Comparison of ENCODE assay signal across 15 cellular contexts in genomic region chr2:168528469-168528868, GRCh38.
DNase-seq lines count a peak whose midpoint lies in the region; ATAC-seq, FAIRE-seq and TF ChIP-seq lines count a peak whose summit lies in the region.
"Had no signal": no experiment of that assay in that cellular context is flagged by ENCODE, and none has a peak within 500 bp of the region (broad histone marks: within the 10 kb centered on the region; RNA-seq: fewer than 3 reads in every experiment).

No MANE protein-coding gene starts in this region.

- peaks cover 4% of the 10 kb centered on the region for H3K9me3 Mint-ChIP-seq in natural killer cell treated with Interleukin-12 subunit alpha and Interleukin-12 subunit beta and Interleukin-15 and Interleukin-18, amount 100 ng/mL, for 72 hours
- H3K9me3 Mint-ChIP-seq in natural killer cell: no peaks in the 10 kb centered on the region
- H3K9me3 Mint-ChIP-seq in activated CD4-positive, alpha-beta T cell treated with anti-CD3 and anti-CD28 coated beads for 36 hours (ENCODE audit: low read depth): no peaks in the 10 kb centered on the region
- H3K9me3 Mint-ChIP-seq: activated naive CD4-positive, alpha-beta T cell treated with anti-CD3 and anti-CD28 coated beads for 36 hours; T-cell had no signal

- H3K4me3 ChIP-seq in mammary epithelial cell (replicated peaks in 1 of 3; ENCODE audit: insufficient read depth in 1 of 3, low read depth in 2 of 3, low read length in 3 of 3) (no peak overlapping the region), keratinocyte (ENCODE audit: control insufficient read depth in 2 of 3, extremely low read depth in 1 of 3, insufficient read depth in 2 of 3, low read depth in 1 of 3, low read length in 3 of 3) (no peak overlapping the region)
- H3K4me3 ChIP-seq: body of pancreas had no signal

- H3K79me2 ChIP-seq in mammary epithelial cell (ENCODE audit: insufficient read depth, low read length) (peaks cover 92% of the 10 kb centered on the region), keratinocyte (ENCODE audit: control insufficient read depth, insufficient read depth, low read length) (peaks cover 72% of the 10 kb centered on the region)

- peak overlapping the region; percentile 44 for H3K27ac ChIP-seq in mammary epithelial cell (ENCODE audit: insufficient read depth, low read depth, low read length)
- H3K27ac ChIP-seq in keratinocyte (ENCODE audit: control insufficient read depth, insufficient read depth, low read length): peak overlapping the region; percentile 41
- H3K27ac ChIP-seq: body of pancreas had no signal

- H3K9ac ChIP-seq in mammary epithelial cell (ENCODE audit: insufficient read depth, low read length): no peak overlapping the region
- no peak overlapping the region for H3K9ac ChIP-seq in keratinocyte (ENCODE audit: control insufficient read depth, extremely low read depth, insufficient read depth, low read length)

- CTCF ChIA-PET in mammary epithelial cell (lab: Charles Lee; ENCODE audit: low non-redundant PET): no interaction called here
- CTCF ChIA-PET in activated CD4-positive, alpha-beta T cell treated with anti-CD3 and anti-CD28 coated beads for 36 hours (lab: Charles Lee): no interaction called here

- H3K36me3 ChIP-seq in mammary epithelial cell (ENCODE audit: insufficient read depth, low read length) (no peaks in the 10 kb centered on the region), keratinocyte (ENCODE audit: control insufficient read depth in 2 of 2, extremely low read depth in 1 of 2, insufficient read depth in 2 of 2, low read length in 2 of 2) (no peaks in the 10 kb centered on the region)

- BruUV-seq in mammary epithelial cell (replicated peaks; lab: Mats Ljungman, UMichigan): no TSS peak

- peaks cover 70% of the 10 kb centered on the region for H3K4me1 ChIP-seq in mammary epithelial cell (ENCODE audit: insufficient read depth, low read length)
- peaks cover 67% of the 10 kb centered on the region for H3K4me1 ChIP-seq in keratinocyte (ENCODE audit: control insufficient read depth, extremely low read depth, insufficient read depth, low read length)

- H3K9me1 ChIP-seq in keratinocyte (ENCODE audit: control insufficient read depth, extremely low read depth, insufficient read depth, low read length): peaks cover 2% of the 10 kb centered on the region

- no peak overlapping the region for H3K4me2 ChIP-seq in mammary epithelial cell (ENCODE audit: insufficient read depth, low read depth, low read length)
- peak overlapping the region; percentile 13 for H3K4me2 ChIP-seq in keratinocyte (ENCODE audit: control insufficient read depth, extremely low read depth, insufficient read depth, low read depth, low read length)

- in situ Hi-C loops in mammary epithelial cell (cut with MboI; ENCODE audit: low sequenced_read_pairs in 2 of 2): no loop called here

- no peaks in the 10 kb centered on the region for H3K27me3 Mint-ChIP-seq in natural killer cell treated with Interleukin-12 subunit alpha and Interleukin-12 subunit beta and Interleukin-15 and Interleukin-18, amount 100 ng/mL, for 72 hours
- no peaks in the 10 kb centered on the region for H3K27me3 Mint-ChIP-seq in natural killer cell (ENCODE audit: low read depth in 2 of 2)
- H3K27me3 Mint-ChIP-seq in activated CD4-positive, alpha-beta T cell treated with anti-CD3 and anti-CD28 coated beads for 36 hours: no peaks in the 10 kb centered on the region
- H3K27me3 Mint-ChIP-seq: T-cell had no signal

- H4K20me1 ChIP-seq in mammary epithelial cell (ENCODE audit: insufficient read depth, low read length): no peaks in the 10 kb centered on the region
- H4K20me1 ChIP-seq in keratinocyte (ENCODE audit: control insufficient read depth, extremely low read depth, insufficient read depth, low read length): no peaks in the 10 kb centered on the region

- no peak for FAIRE-seq in keratinocyte (lab: Jason Lieb, UNC)

- no peak for ATAC-seq in natural killer cell treated with Interleukin-12 subunit alpha and Interleukin-12 subunit beta and Interleukin-15 and Interleukin-18, amount 100 ng/mL, for 72 hours
- no peak for ATAC-seq in natural killer cell
- ATAC-seq in activated CD4-positive, alpha-beta T cell treated with anti-CD3 and anti-CD28 coated beads for 36 hours: no peak
- no peak for ATAC-seq in HG03095 (IDR thresholded peaks at IDR 0.05; ENCODE audit: unreplicated experiment)
- ATAC-seq in HG03354 (IDR thresholded peaks at IDR 0.05; ENCODE audit: poor library complexity, severe bottlenecking, unreplicated experiment): no peak
- ATAC-seq: body of pancreas, T-cell had no signal

- POLR2A ChIA-PET in activated CD4-positive, alpha-beta T cell treated with anti-CD3 and anti-CD28 coated beads for 36 hours (lab: Charles Lee): no interaction called here

- H3K9me3 ChIP-seq in mammary epithelial cell (replicated peaks; ENCODE audit: insufficient read depth, low read length) (no peaks in the 10 kb centered on the region), keratinocyte (ENCODE audit: control insufficient read depth, low read depth, low read length) (no peaks in the 10 kb centered on the region)
- H3K9me3 ChIP-seq: body of pancreas had no signal

- TF ChIP-seq CTCF in natural killer cell (IDR thresholded peaks at IDR 0.05) (no peak), mammary epithelial cell (conservative IDR thresholded peaks at IDR 0.05 in 1 of 2, IDR thresholded peaks at IDR 0.05 in 1 of 2; ENCODE audit: extremely low read depth in 1 of 2, insufficient read depth in 1 of 2, low read depth in 1 of 2, low read length in 2 of 2) (no peak), keratinocyte (optimal IDR thresholded peaks at IDR 0.05 in 1 of 3, IDR thresholded peaks at IDR 0.05 in 1 of 3, conservative IDR thresholded peaks at IDR 0.05 in 1 of 3; ENCODE audit: extremely low read depth in 1 of 3, insufficient read depth in 2 of 3, low read length in 3 of 3) (no peak)

- no peak overlapping the region for H2AFZ ChIP-seq in mammary epithelial cell (ENCODE audit: low read depth, low read length)
- no peak overlapping the region for H2AFZ ChIP-seq in keratinocyte (ENCODE audit: control insufficient read depth, low read length)

- no peaks in the 10 kb centered on the region for H3K36me3 Mint-ChIP-seq in natural killer cell treated with Interleukin-12 subunit alpha and Interleukin-12 subunit beta and Interleukin-15 and Interleukin-18, amount 100 ng/mL, for 72 hours
- no peaks in the 10 kb centered on the region for H3K36me3 Mint-ChIP-seq in natural killer cell
- no peaks in the 10 kb centered on the region for H3K36me3 Mint-ChIP-seq in activated CD4-positive, alpha-beta T cell treated with anti-CD3 and anti-CD28 coated beads for 36 hours (ENCODE audit: low read depth)

- dilution Hi-C loops in mammary epithelial cell (cut with HindIII; ENCODE audit: low sequenced_read_pairs): no loop called here
- dilution Hi-C loops in keratinocyte (cut with MboI; ENCODE audit: extremely low pct_ligation_motif_present, low sequenced_read_pairs): no loop called here

- no peak for DNase-seq in natural killer cell treated with Interleukin-12 subunit alpha and Interleukin-12 subunit beta and Interleukin-15 and Interleukin-18, amount 100 ng/mL, for 72 hours (ENCODE audit: low spot score)
- no peak for DNase-seq in natural killer cell
- no peak for DNase-seq in mammary epithelial cell
- DNase-seq in keratinocyte (ENCODE audit: low read depth, low spot score): no peak
- DNase-seq in activated CD4-positive, alpha-beta T cell treated with anti-CD3 and anti-CD28 coated beads for 36 hours: no peak
- no peak for DNase-seq in germinal center (ENCODE audit: low spot score)
- DNase-seq: activated naive CD4-positive, alpha-beta T cell treated with anti-CD3 and anti-CD28 coated beads for 36 hours; body of pancreas; effector CD8-positive, alpha-beta T cell; MM.1S; NCI-H1930; NCI-H526; T-cell had no signal

- H3K27ac Mint-ChIP-seq in natural killer cell treated with Interleukin-12 subunit alpha and Interleukin-12 subunit beta and Interleukin-15 and Interleukin-18, amount 100 ng/mL, for 72 hours: peak overlapping the region; percentile 36 to 73
- H3K27ac Mint-ChIP-seq in natural killer cell: no peak overlapping the region
- no peak overlapping the region for H3K27ac Mint-ChIP-seq in activated CD4-positive, alpha-beta T cell treated with anti-CD3 and anti-CD28 coated beads for 36 hours
- H3K27ac Mint-ChIP-seq: activated naive CD4-positive, alpha-beta T cell treated with anti-CD3 and anti-CD28 coated beads for 36 hours had no signal

- no peak overlapping the region for H3K4me3 Mint-ChIP-seq in natural killer cell treated with Interleukin-12 subunit alpha and Interleukin-12 subunit beta and Interleukin-15 and Interleukin-18, amount 100 ng/mL, for 72 hours
- H3K4me3 Mint-ChIP-seq in natural killer cell: no peak overlapping the region
- H3K4me3 Mint-ChIP-seq in activated CD4-positive, alpha-beta T cell treated with anti-CD3 and anti-CD28 coated beads for 36 hours: no peak overlapping the region
- H3K4me3 Mint-ChIP-seq: activated naive CD4-positive, alpha-beta T cell treated with anti-CD3 and anti-CD28 coated beads for 36 hours; T-cell had no signal

- intact Hi-C loops in natural killer cell (cut with micrococcal nuclease): no loop called here
- intact Hi-C loops in mammary epithelial cell (cut with micrococcal nuclease): no loop called here
- intact Hi-C loops in activated CD4-positive, alpha-beta T cell treated with anti-CD3 and anti-CD28 coated beads for 36 hours (cut with DNase I, micrococcal nuclease): no loop called here

- no peaks in the 10 kb centered on the region for H3K27me3 ChIP-seq in mammary epithelial cell (ENCODE audit: insufficient read depth, low read length)
- no peaks in the 10 kb centered on the region for H3K27me3 ChIP-seq in keratinocyte (ENCODE audit: control insufficient read depth, extremely low read depth, insufficient read depth, low read length)
- H3K27me3 ChIP-seq: body of pancreas had no signal

- peaks cover 44 to 50% of the 10 kb centered on the region in 2 donors for H3K4me1 Mint-ChIP-seq in natural killer cell treated with Interleukin-12 subunit alpha and Interleukin-12 subunit beta and Interleukin-15 and Interleukin-18, amount 100 ng/mL, for 72 hours (ENCODE audit: low read depth in 2 of 2)
- peaks cover 45 to 58% of the 10 kb centered on the region in 2 donors for H3K4me1 Mint-ChIP-seq in natural killer cell
- H3K4me1 Mint-ChIP-seq in activated CD4-positive, alpha-beta T cell treated with anti-CD3 and anti-CD28 coated beads for 36 hours: peaks cover 50% of the 10 kb centered on the region

Comparison
In these comparisons a context has a peak if more than half of its experiments do, and no peak if none do; other contexts are left out.
1. H3K27ac Mint-ChIP-seq: peak in natural killer cell treated with Interleukin-12 subunit alpha and Interleukin-12 subunit beta and Interleukin-15 and Interleukin-18, amount 100 ng/mL, for 72 hours (2 of 2); none in natural killer cell (0 of 2) and activated CD4-positive, alpha-beta T cell treated with anti-CD3 and anti-CD28 coated beads for 36 hours (single experiment).